ENCODE assay signal across 8 cellular contexts in genomic region chr4:105708376-105709080, GRCh38. TPM values are rescaled to one million over a fixed set of nuclear protein-coding genes. Genes with fewer than 3 reads are reported as not detected.
DNase-seq lines count a peak whose midpoint lies in the region; ATAC-seq and TF ChIP-seq lines count a peak whose summit lies in the region.

Gene GSTCD, plus strand, starts transcription at chr4:105708784. Its CDS starts 8,830 bp downstream, at chr4:105717614.
Gene INTS12, minus strand, starts transcription at chr4:105708689. Its CDS starts 8,684 bp downstream, at chr4:105700005.

- CTCF ChIA-PET in IMR-90 (lab: Yijun Ruan, JAX): no interaction called here

- peak within 1 kb of the TSS; percentile 75 for H3K27ac ChIP-seq in IMR-90 (ENCODE audit: insufficient read depth, low read length)

- ATAC-seq in GM21528 (IDR thresholded peaks at IDR 0.05; ENCODE audit: low FRiP score, unreplicated experiment): peak; percentile 81
- ATAC-seq in IMR-90 (ENCODE audit: low read depth): peak; percentile 99

- peak within 1 kb of the TSS; percentile 59 for H3K4me3 ChIP-seq in IMR-90 (ENCODE audit: insufficient read depth, low read depth, low read length)
- peak within 1 kb of the TSS; percentile 90 for H3K4me3 ChIP-seq in epithelial cell of esophagus (ENCODE audit: low read length)
- H3K4me3 ChIP-seq in mononuclear cell (ENCODE audit: low read length): peak within 1 kb of the TSS; percentile 90

- no peak within 1 kb of the TSS for H2BK20ac ChIP-seq in IMR-90 (ENCODE audit: low read depth, low read length)

- peak within 1 kb of the TSS; percentile 78 to 92 for H4K8ac ChIP-seq in IMR-90 (ENCODE audit: low read depth in 2 of 2, low read length in 2 of 2)

- H2AK5ac ChIP-seq in IMR-90 (ENCODE audit: low read depth, low read length): peak within 1 kb of the TSS; percentile 28; the same call in 1 of the 2 replicates

- TF ChIP-seq POLR2A in IMR-90 (IDR thresholded peaks at IDR 0.05; ENCODE audit: low read depth, low read length): peak; percentile 89

- H2AFZ ChIP-seq in IMR-90 (replicated peaks; ENCODE audit: low read length, poor library complexity): peak within 1 kb of the TSS; percentile 99

- peak within 1 kb of the TSS; percentile 83 for H2AK9ac ChIP-seq in IMR-90 (replicated peaks; ENCODE audit: low read depth, low read length, poor library complexity)

- H3K56ac ChIP-seq in IMR-90 (ENCODE audit: extremely low read depth, insufficient read depth, low read length): peak within 1 kb of the TSS; percentile 84

- peaks cover 26 to 55% of the 10 kb centered on the region in 2 experiments for H3K79me1 ChIP-seq in IMR-90 (ENCODE audit: low read depth in 1 of 2, low read length in 2 of 2)

- dilution Hi-C loops in IMR-90 (cut with HindIII; ENCODE audit: low sequenced_read_pairs, unreplicated experiment): no loop called here

- BruUV-seq in IMR-90 (replicated peaks; lab: Mats Ljungman, UMichigan): no TSS peak

- DNase-seq in DMS 273 (lab: John Stamatoyannopoulos, UW; ENCODE audit: unreplicated experiment): peak; percentile 95
- DNase-seq in IMR-90: peak; percentile 93
- DNase-seq in OCI-M1 (lab: John Stamatoyannopoulos, UW): peak; percentile 93
- peak; percentile 85 for DNase-seq in activated T-cell treated with anti-CD3 and anti-CD28 coated beads for 4 hours
- peak; percentile 96 for DNase-seq in epithelial cell of esophagus (ENCODE audit: low read depth)
- DNase-seq in stimulated activated CD8-positive, alpha-beta memory T cell treated with anti-CD3 and anti-CD28 coated beads, Interleukin-4, amount 100 ng/mL, for 1 hour (ENCODE audit: low read depth in 2 of 2, low spot score in 1 of 2): peak; percentile 55 to 82

- H3K9me1 ChIP-seq in IMR-90 (ENCODE audit: insufficient read depth, low read length): peaks cover 3% of the 10 kb centered on the region; the same call in 1 of the 2 replicates

- H4K20me1 ChIP-seq in IMR-90 (ENCODE audit: insufficient read depth, low read length): no peaks in the 10 kb centered on the region

- no peak within 1 kb of the TSS for H3K18ac ChIP-seq in IMR-90 (ENCODE audit: low read depth, low read length)

- H4K5ac ChIP-seq in IMR-90 (ENCODE audit: low read depth, low read length): peak within 1 kb of the TSS; percentile 46

- H4K91ac ChIP-seq in IMR-90 (ENCODE audit: insufficient read depth, low read depth, low read length): peak within 1 kb of the TSS; percentile 54

- WGBS in IMR-90 (ENCODE audit: extremely low coverage in 2 of 2, insufficient read length in 1 of 2), 2 experiments: 1% methylated on average over 13 of the region's 58 CpGs; no CpG with 5 or more reads in 1 of the 2 experiments

- POLR2A ChIA-PET in IMR-90 (lab: Charles Lee; ENCODE audit: unreplicated experiment): interaction anchor here (0.6 kb wide), 1 partner anchor 471 kb away, joined by 7 read pairs; no protein-coding TSS in a partner anchor

- H2BK15ac ChIP-seq in IMR-90 (ENCODE audit: low read depth, low read length): no peak within 1 kb of the TSS

- H2BK5ac ChIP-seq in IMR-90 (ENCODE audit: low read depth, low read length, poor library complexity, severe bottlenecking): peak within 1 kb of the TSS; percentile 42

- peak within 1 kb of the TSS; percentile 63 for H3K23ac ChIP-seq in IMR-90 (ENCODE audit: low read depth, low read length)

- no peaks in the 10 kb centered on the region for H3K4me1 ChIP-seq in IMR-90 (ENCODE audit: control insufficient read depth, insufficient read depth, low read length)
- H3K4me1 ChIP-seq in mononuclear cell (ENCODE audit: insufficient read depth, low read length): peaks cover 23% of the 10 kb centered on the region

- peak within 1 kb of the TSS; percentile 63; the same call in 1 of the 2 replicates for H2BK120ac ChIP-seq in IMR-90 (ENCODE audit: low read depth, low read length)

- no peaks in the 10 kb centered on the region for H3K9me3 ChIP-seq in IMR-90 (ENCODE audit: control insufficient read depth, insufficient read depth, low read length)
- no peaks in the 10 kb centered on the region for H3K9me3 ChIP-seq in mononuclear cell (ENCODE audit: low read depth, low read length)

- H3K4ac ChIP-seq in IMR-90 (ENCODE audit: low read depth, low read length): peak within 1 kb of the TSS; percentile 51

- TF ChIP-seq RAD21 in IMR-90 (IDR thresholded peaks at IDR 0.05; ENCODE audit: low read length): no peak

- peaks cover 2% of the 10 kb centered on the region; the same call in 1 of the 2 replicates for H3K36me3 ChIP-seq in IMR-90 (ENCODE audit: control insufficient read depth, insufficient read depth, low read length)

- in situ Hi-C loops in IMR-90 (cut with MboI; ENCODE audit: low sequenced_read_pairs): no loop called here

- peak within 1 kb of the TSS; percentile 76 for H3K9ac ChIP-seq in IMR-90 (ENCODE audit: low read depth, low read length)

- peak within 1 kb of the TSS; percentile 82 for H3K14ac ChIP-seq in IMR-90 (replicated peaks; ENCODE audit: low read depth, low read length)

- peak within 1 kb of the TSS; percentile 98 for H3K4me2 ChIP-seq in IMR-90 (ENCODE audit: low read depth, low read length)

- H3K27me3 ChIP-seq in IMR-90 (ENCODE audit: control insufficient read depth, insufficient read depth, low read length) (no peaks in the 10 kb centered on the region), mononuclear cell (ENCODE audit: insufficient read depth, low read length) (no peaks in the 10 kb centered on the region)

- TF ChIP-seq CTCF in IMR-90 (conservative IDR thresholded peaks at IDR 0.05; ENCODE audit: low read depth, low read length): no peak
- no peak for TF ChIP-seq CTCF in epithelial cell of esophagus (IDR thresholded peaks at IDR 0.05; ENCODE audit: insufficient read depth, low read depth, low read length, missing control alignments)

- intact Hi-C loops in IMR-90 (cut with micrococcal nuclease): loop anchor here (2.0 to 10.0 kb wide), 4 partner anchors 236 to 564 kb away; partner anchors contain the start of gene TET2

TF ChIP-seq in IMR-90, 13 proteins besides CTCF, POLR2A, EP300 and RAD21:
- TF ChIP-seq MAZ (IDR thresholded peaks at IDR 0.05; ENCODE audit: borderline replicate concordance, low read depth, low read length) (peak; percentile 97), CHD1 (IDR thresholded peaks at IDR 0.05; ENCODE audit: low read depth, low read length) (no peak), MXI1 (IDR thresholded peaks at IDR 0.05; ENCODE audit: borderline replicate concordance, low read depth, low read length) (0 out of 2 replicates have a peak, but pooled peaks have one; percentile 67), NFE2L2 (IDR thresholded peaks at IDR 0.05; ENCODE audit: low read depth, low read length) (no peak), ELK1 (IDR thresholded peaks at IDR 0.05; ENCODE audit: borderline replicate concordance, low read depth, low read length) (no peak), RFX5 (IDR thresholded peaks at IDR 0.05; ENCODE audit: low read depth, low read length) (peak; percentile 19; the same call in 1 of the 2 replicates), FOS (IDR thresholded peaks at IDR 0.05; ENCODE audit: low read depth, low read length) (peak; percentile 38; the same call in 1 of the 2 replicates), BHLHE40 (IDR thresholded peaks at IDR 0.05; ENCODE audit: low read depth, low read length) (peak; percentile 51; the same call in 1 of the 2 replicates), MAFK (IDR thresholded peaks at IDR 0.05; ENCODE audit: low read depth, low read length) (no peak), CEBPB (IDR thresholded peaks at IDR 0.05; ENCODE audit: low read depth, low read length) (no peak), USF2 (IDR thresholded peaks at IDR 0.05; ENCODE audit: low read depth, low read length) (0 out of 2 replicates have a peak, but pooled peaks have one; percentile 28)
TF ChIP-seq in IMR-90: peak in this region for 6.

RNA-seq across cellular contexts. Expression of gene GSTCD, which starts in this region (rescaled TPM):
- total RNA-seq in IMR-90 (2012; rRNA removed) (16.7 and 20.3 TPM in 2 replicates), mononuclear cell (4.6 TPM)
- 4.1 and 5.2 TPM in 2 replicates for polyA plus RNA-seq in IMR-90 (2012; rRNA removed)
- 0.90 and 1.7 TPM in 2 replicates for polyA plus RNA-seq in IMR-90 (2012; cell fraction: cytosol; rRNA removed)
- polyA plus RNA-seq in IMR-90 (2012; cell fraction: nucleus; rRNA removed; ENCODE audit: low replicate concordance): 1.7 and 4.0 TPM in 2 replicates

RNA-seq across cellular contexts. Expression of gene INTS12, which starts in this region (rescaled TPM):
- 30.8 and 36.0 TPM in 2 replicates for total RNA-seq in IMR-90 (2012; rRNA removed)
- polyA plus RNA-seq in IMR-90 (2012; rRNA removed): 27.5 and 27.7 TPM in 2 replicates
- 8.3 and 14.9 TPM in 2 replicates for polyA plus RNA-seq in IMR-90 (2012; cell fraction: cytosol; rRNA removed)
- polyA plus RNA-seq in IMR-90 (2012; cell fraction: nucleus; rRNA removed; ENCODE audit: low replicate concordance): 5.6 and 28.1 TPM in 2 replicates
- 21.4 TPM for total RNA-seq in mononuclear cell

Comparison
In these comparisons a context has a peak if more than half of its experiments do, and no peak if none do; other contexts are left out.
1. Peak in every context shown above with its lines: DNase-seq, ATAC-seq, H3K4me3 ChIP-seq and H3K27ac ChIP-seq.